Comparison of ENCODE assay signal across 30 cellular contexts in genomic region chr3:9324944-9325343, GRCh38.
"Had no signal": no experiment of that assay in that cellular context is flagged by ENCODE, and none has a peak within 500 bp of the region (broad histone marks: within the 10 kb centered on the region; RNA-seq: fewer than 3 reads in every experiment).

No MANE protein-coding gene starts in this region.

- FAIRE-seq: endometrium, endothelial cell of umbilical vein had no signal

- H3K4me1 ChIP-seq: adrenal gland, body of pancreas, colonic mucosa, esophagus squamous epithelium, gastroesophageal sphincter had no signal

- ATAC-seq: activated CD4-positive, alpha-beta T cell treated with anti-CD3 and anti-CD28 coated beads for 36 hours; activated CD8-positive, alpha-beta memory T cell treated with anti-CD3 and anti-CD28 coated beads, Interleukin-2, amount 10 ng/mL, durations not matched to agents 7 days and 5 days; activated CD8-positive, alpha-beta T cell treated with anti-CD3 and anti-CD28 coated beads, Interleukin-2, amount 10 ng/mL, durations not matched to agents 7 days and 5 days; activated naive CD8-positive, alpha-beta T cell treated with anti-CD3 and anti-CD28 coated beads, Interleukin-2, amount 50 U/mL, for 24 hours; body of pancreas; gastroesophageal sphincter; heart right ventricle had no signal

- H3K27ac ChIP-seq: adrenal gland, body of pancreas, colonic mucosa, epithelial cell of prostate, esophagus squamous epithelium, gastroesophageal sphincter, heart right ventricle had no signal

- H3K36me3 ChIP-seq: adrenal gland, colonic mucosa, esophagus squamous epithelium had no signal

- H3K27me3 ChIP-seq: adrenal gland, body of pancreas, colonic mucosa, esophagus squamous epithelium, gastroesophageal sphincter, heart right ventricle had no signal

- H3K4me3 ChIP-seq: adrenal gland, body of pancreas, colonic mucosa, esophagus squamous epithelium, gastroesophageal sphincter, heart right ventricle had no signal

- H3K9me3 ChIP-seq: adrenal gland, body of pancreas, colonic mucosa, esophagus squamous epithelium, gastroesophageal sphincter had no signal

- DNase-seq: activated CD4-positive, alpha-beta memory T cell treated with anti-CD3 and anti-CD28 coated beads for 36 hours; activated CD4-positive, alpha-beta T cell treated with anti-CD3 and anti-CD28 coated beads for 36 hours; activated CD4-positive, alpha-beta T cell treated with anti-CD3 and anti-CD28 coated beads, Interleukin-2, amount 10 ng/mL, durations not matched to agents 24 days and 14 days; activated CD4-positive, CD25-positive, alpha-beta regulatory T cell; activated CD4-positive, CD25-positive, alpha-beta regulatory T cell treated with anti-CD3 and anti-CD28 coated beads, Interleukin-2, amount 50 U/mL, for 72 hours; activated CD8-positive, alpha-beta memory T cell treated with anti-CD3 and anti-CD28 coated beads, Interleukin-2, amount 10 ng/mL, durations not matched to agents 7 days and 5 days; activated CD8-positive, alpha-beta memory T cell treated with anti-CD3 and anti-CD28 coated beads, Interleukin-2, amount 50 U/mL, for 4 hours; activated CD8-positive, alpha-beta T cell treated with anti-CD3 and anti-CD28 coated beads, Interleukin-2, amount 10 ng/mL, durations not matched to agents 7 days and 5 days; activated effector memory CD4-positive, alpha-beta T cell treated with anti-CD3 and anti-CD28 coated beads, Interleukin-2, amount 50 U/mL, for 16 hours; activated naive CD4-positive, alpha-beta T cell treated with anti-CD3 and anti-CD28 coated beads for 36 hours; activated naive CD8-positive, alpha-beta T cell treated with anti-CD3 and anti-CD28 coated beads for 36 hours; activated naive CD8-positive, alpha-beta T cell treated with anti-CD3 and anti-CD28 coated beads, Interleukin-2, amount 50 U/mL, for 24 hours; activated T-cell treated with anti-CD3 and anti-CD28 coated beads, Interleukin-2, amount 50 U/mL, for 1 hour; activated T-cell treated with anti-CD3 and anti-CD28 coated beads, Interleukin-2, amount 50 U/mL, for 48 hours; adrenal gland; amygdala; aorta; body of pancreas; caudate nucleus; cerebellar nuclear complex; colonic mucosa; effector CD8-positive, alpha-beta T cell; esophagus squamous epithelium; foreskin melanocyte; heart right ventricle; T-helper 2 cell had no signal
